In the genomic region with DNA sequence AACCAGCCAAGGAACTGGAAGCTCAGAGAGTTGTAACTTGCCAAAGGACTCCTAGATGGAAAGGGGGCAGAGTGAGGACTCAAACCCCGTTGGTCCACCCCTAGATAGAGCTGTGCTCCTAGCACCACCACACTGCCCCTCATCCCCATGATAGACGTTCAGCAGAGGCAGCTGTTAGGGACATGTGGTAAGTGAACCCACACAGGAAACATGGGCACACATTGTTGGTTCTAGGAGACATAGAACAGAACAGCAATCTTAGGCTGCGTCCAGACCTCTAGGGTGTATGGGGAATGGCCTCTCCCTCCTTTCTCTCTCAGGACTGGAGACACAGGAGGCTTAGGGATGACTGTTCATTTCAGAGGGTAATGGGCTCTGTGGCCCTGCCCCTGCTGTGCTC, we compare ENCODE assay signal across 16 cellular contexts.
DNase-seq lines count a peak whose midpoint lies in the region; ATAC-seq and TF ChIP-seq lines count a peak whose summit lies in the region.
"Had no signal": no experiment of that assay in that cellular context is flagged by ENCODE, and none has a peak within 500 bp of the region (broad histone marks: within the 10 kb centered on the region; RNA-seq: fewer than 3 reads in every experiment).

No MANE protein-coding gene starts in this region.

- H3K9me3 Mint-ChIP-seq in activated T-helper 2 cell treated with anti-CD3 and anti-CD28 coated beads, Interferon-gamma antibody, Interleukin-2, Interleukin-4, amounts not matched to agents 10 μg/mL and 5 μg/mL and 100 μg/mL, durations not matched to agents 14 hours and 24 hours and 36 hours = no peaks in the 10 kb centered on the region
- H3K9me3 Mint-ChIP-seq: CD8-positive, alpha-beta T cell; HFFc6 had no signal

- DNase-seq in DND-41 (no peak), MV-4-11 (lab: John Stamatoyannopoulos, UW) (peak; percentile 39), osteoblast (ENCODE audit: insufficient read length, low spot score, missing footprints) (peak; percentile 55), T-helper 17 cell (no peak)
- no peak for DNase-seq in activated T-helper 2 cell treated with anti-CD3 and anti-CD28 coated beads, Interferon-gamma antibody, Interleukin-2, Interleukin-4, amounts not matched to agents 10 μg/mL and 5 μg/mL and 100 μg/mL, durations not matched to agents 14 hours and 24 hours and 36 hours (ENCODE audit: low spot score)
- DNase-seq in activated T-cell treated with anti-CD3 and anti-CD28 coated beads, Interleukin-2, amount 50 U/mL, for 1 hour = no peak
- DNase-seq: CD8-positive, alpha-beta T cell; COR-L47; DMS153; GF-D8; HCEC 1CT; HFFc6 had no signal

- H3K4me1 ChIP-seq in BLaER1 (peaks cover 27% of the 10 kb centered on the region), DND-41 (ENCODE audit: insufficient read depth, low read length) (no peaks in the 10 kb centered on the region), osteoblast (ENCODE audit: insufficient read depth, low read length) (no peaks in the 10 kb centered on the region)

- intact Hi-C loops in activated T-helper 2 cell treated with anti-CD3 and anti-CD28 coated beads, Interferon-gamma antibody, Interleukin-2, Interleukin-4, amounts not matched to agents 10 μg/mL and 5 μg/mL and 100 μg/mL, durations not matched to agents 14 hours and 24 hours and 36 hours (cut with micrococcal nuclease) = no loop called here

- H3K9me3 ChIP-seq in BLaER1 = no peaks in the 10 kb centered on the region
- H3K9me3 ChIP-seq in DND-41 (ENCODE audit: insufficient read depth, low read length, severe bottlenecking) = no peaks in the 10 kb centered on the region
- no peaks in the 10 kb centered on the region for H3K9me3 ChIP-seq in osteoblast (ENCODE audit: low read depth, low read length)
- H3K9me3 ChIP-seq in T-helper 17 cell (ENCODE audit: control insufficient read depth, low read length, poor library complexity, severe bottlenecking) = no peaks in the 10 kb centered on the region

- ATAC-seq in DND-41 (ENCODE audit: insufficient read depth, low read depth) = peak; percentile 39; the same call in 1 of the 3 replicates
- ATAC-seq in T-helper 17 cell = no peak
- ATAC-seq in HG02840 (IDR thresholded peaks at IDR 0.05; ENCODE audit: low FRiP score, unreplicated experiment) = no peak
- ATAC-seq: CD8-positive, alpha-beta T cell had no signal

- H3K36me3 ChIP-seq in BLaER1 = peaks cover 33% of the 10 kb centered on the region
- H3K36me3 ChIP-seq in DND-41 (ENCODE audit: insufficient read depth, low read length) = no peaks in the 10 kb centered on the region
- H3K36me3 ChIP-seq in osteoblast (ENCODE audit: insufficient read depth, low read length) = no peaks in the 10 kb centered on the region

- H3K4me2 ChIP-seq in BLaER1 = peak overlapping the region; percentile 77
- no peak overlapping the region for H3K4me2 ChIP-seq in DND-41 (ENCODE audit: insufficient read depth, low read length)
- H3K4me2 ChIP-seq in osteoblast (ENCODE audit: insufficient read depth, low read length) = no peak overlapping the region

- H3K27me3 Mint-ChIP-seq in T-helper 17 cell = peaks cover 55% of the 10 kb centered on the region
- peaks cover 6% of the 10 kb centered on the region for H3K27me3 Mint-ChIP-seq in activated T-helper 2 cell treated with anti-CD3 and anti-CD28 coated beads, Interferon-gamma antibody, Interleukin-2, Interleukin-4, amounts not matched to agents 10 μg/mL and 5 μg/mL and 100 μg/mL, durations not matched to agents 14 hours and 24 hours and 36 hours (ENCODE audit: low read depth)

- no peaks in the 10 kb centered on the region for H3K36me3 Mint-ChIP-seq in T-helper 17 cell (ENCODE audit: low read depth)
- no peaks in the 10 kb centered on the region for H3K36me3 Mint-ChIP-seq in activated T-helper 2 cell treated with anti-CD3 and anti-CD28 coated beads, Interferon-gamma antibody, Interleukin-2, Interleukin-4, amounts not matched to agents 10 μg/mL and 5 μg/mL and 100 μg/mL, durations not matched to agents 14 hours and 24 hours and 36 hours (ENCODE audit: low read depth)
- H3K36me3 Mint-ChIP-seq: CD14-positive monocyte; CD8-positive, alpha-beta T cell had no signal

- no peaks in the 10 kb centered on the region for H4K20me1 ChIP-seq in BLaER1
- no peaks in the 10 kb centered on the region for H4K20me1 ChIP-seq in DND-41 (ENCODE audit: insufficient read depth, low read length)
- H4K20me1 ChIP-seq in osteoblast (ENCODE audit: insufficient read depth, low read length) = no peaks in the 10 kb centered on the region

- H3K4me1 Mint-ChIP-seq in T-helper 17 cell = peaks cover 2% of the 10 kb centered on the region
- H3K4me1 Mint-ChIP-seq in activated T-helper 2 cell treated with anti-CD3 and anti-CD28 coated beads, Interferon-gamma antibody, Interleukin-2, Interleukin-4, amounts not matched to agents 10 μg/mL and 5 μg/mL and 100 μg/mL, durations not matched to agents 14 hours and 24 hours and 36 hours (ENCODE audit: low read depth) = peaks cover 2% of the 10 kb centered on the region

- no peak for TF ChIP-seq CTCF in DND-41 (IDR thresholded peaks at IDR 0.05; ENCODE audit: borderline replicate concordance, extremely low read depth, low read length, poor library complexity, severe bottlenecking)
- TF ChIP-seq CTCF in osteoblast (IDR thresholded peaks at IDR 0.05; ENCODE audit: extremely low read depth, low read depth, low read length) = no peak

- H3K79me2 ChIP-seq in DND-41 (ENCODE audit: insufficient read depth, low read length) (no peaks in the 10 kb centered on the region), osteoblast (ENCODE audit: insufficient read depth, low read length) (no peaks in the 10 kb centered on the region)

- H3K27me3 ChIP-seq in BLaER1 = no peaks in the 10 kb centered on the region
- H3K27me3 ChIP-seq in DND-41 (ENCODE audit: insufficient read depth, low read length, poor library complexity) = peaks cover 2% of the 10 kb centered on the region
- H3K27me3 ChIP-seq in osteoblast (ENCODE audit: insufficient read depth, low read length) = no peaks in the 10 kb centered on the region

- no peak overlapping the region for H3K4me3 Mint-ChIP-seq in T-helper 17 cell
- no peak overlapping the region for H3K4me3 Mint-ChIP-seq in activated T-helper 2 cell treated with anti-CD3 and anti-CD28 coated beads, Interferon-gamma antibody, Interleukin-2, Interleukin-4, amounts not matched to agents 10 μg/mL and 5 μg/mL and 100 μg/mL, durations not matched to agents 14 hours and 24 hours and 36 hours (ENCODE audit: low read depth)
- H3K4me3 Mint-ChIP-seq: B cell; CD14-positive monocyte; CD8-positive, alpha-beta T cell; HFFc6 had no signal

- no peak overlapping the region for H2AFZ ChIP-seq in DND-41 (ENCODE audit: low read depth, low read length)
- H2AFZ ChIP-seq in osteoblast (ENCODE audit: low read length) = no peak overlapping the region

- H3K27ac ChIP-seq in BLaER1 (peak overlapping the region; percentile 63), DND-41 (ENCODE audit: low read length) (no peak overlapping the region), osteoblast (ENCODE audit: low read depth, low read length) (no peak overlapping the region)

- no peak overlapping the region for H3K4me3 ChIP-seq in BLaER1
- no peak overlapping the region for H3K4me3 ChIP-seq in DND-41 (ENCODE audit: low read depth in 1 of 2, low read length in 2 of 2)
- H3K4me3 ChIP-seq in osteoblast (ENCODE audit: insufficient read depth, low read length) = no peak overlapping the region

- H3K9ac ChIP-seq in BLaER1 (no peak overlapping the region; the same call in 1 of the 2 replicates), DND-41 (ENCODE audit: low read depth, low read length) (no peak overlapping the region)

- no peak overlapping the region for H3K27ac Mint-ChIP-seq in T-helper 17 cell
- no peak overlapping the region for H3K27ac Mint-ChIP-seq in activated T-helper 2 cell treated with anti-CD3 and anti-CD28 coated beads, Interferon-gamma antibody, Interleukin-2, Interleukin-4, amounts not matched to agents 10 μg/mL and 5 μg/mL and 100 μg/mL, durations not matched to agents 14 hours and 24 hours and 36 hours
- H3K27ac Mint-ChIP-seq: B cell; CD14-positive monocyte; CD8-positive, alpha-beta T cell; HFFc6 had no signal

Comparison
In these comparisons a context has a peak if more than half of its experiments do, and no peak if none do; other contexts are left out.
1. DNase-seq: peak in MV-4-11 (single experiment) and osteoblast (single experiment); none in DND-41 (single experiment), T-helper 17 cell (0 of 3), activated T-helper 2 cell treated with anti-CD3 and anti-CD28 coated beads, Interferon-gamma antibody, Interleukin-2, Interleukin-4, amounts not matched to agents 10 μg/mL and 5 μg/mL and 100 μg/mL, durations not matched to agents 14 hours and 24 hours and 36 hours (single experiment) and activated T-cell treated with anti-CD3 and anti-CD28 coated beads, Interleukin-2, amount 50 U/mL, for 1 hour (single experiment).